In genomic region chr2:169286858-169287257, GRCh38 we compare ENCODE assay signal across 23 cellular contexts.
"Had no signal": no experiment of that assay in that cellular context is flagged by ENCODE, and none has a peak within 500 bp of the region (broad histone marks: within the 10 kb centered on the region; RNA-seq: fewer than 3 reads in every experiment).

No MANE protein-coding gene starts in this region.

- H3K4me1 ChIP-seq: parathyroid adenoma, prostate gland, spleen, vagina had no signal

- H3K4me1 Mint-ChIP-seq: immature natural killer cell; naive B cell; stimulated activated memory B cell treated with anti-CD40 and anti-IgM and Interleukin-4, amounts not matched to agents 10 μg/mL and 1 μg/mL and 100 μg/mL, for 72 hours had no signal

- ATAC-seq: effector memory CD8-positive, alpha-beta T cell; left lobe of liver; mucosa of descending colon; natural killer cell treated with Interleukin-12 subunit alpha and Interleukin-12 subunit beta and Interleukin-15 and Interleukin-18, amount 100 ng/mL, for 72 hours; right cardiac atrium; stimulated activated memory B cell treated with anti-CD40 and anti-IgM and Interleukin-4, amounts not matched to agents 10 μg/mL and 1 μg/mL and 100 μg/mL, for 72 hours; stimulated activated naive CD8-positive, alpha-beta T cell treated with anti-CD3 and anti-CD28 coated beads, Interleukin-15, Interleukin-2, amounts not matched to agents 100 U/mL and 50 U/mL, for 24 hours had no signal

- H3K36me3 Mint-ChIP-seq: immature natural killer cell; naive B cell; natural killer cell treated with Interleukin-12 subunit alpha and Interleukin-12 subunit beta and Interleukin-15 and Interleukin-18, amount 100 ng/mL, for 72 hours; stimulated activated memory B cell treated with anti-CD40 and anti-IgM and Interleukin-4, amounts not matched to agents 10 μg/mL and 1 μg/mL and 100 μg/mL, for 72 hours had no signal

- H3K4me3 ChIP-seq: coronary artery, mucosa of descending colon, prostate gland, skin epidermis, spleen, thoracic aorta, vagina had no signal

- H3K36me3 ChIP-seq: prostate gland, spleen, thoracic aorta, vagina had no signal

- H3K9ac ChIP-seq: parathyroid adenoma had no signal

- H3K9me3 ChIP-seq: mucosa of descending colon, prostate gland, spleen, thoracic aorta, vagina had no signal

- H3K27ac Mint-ChIP-seq: effector memory CD8-positive, alpha-beta T cell; immature natural killer cell; naive B cell; natural killer cell treated with Interleukin-12 subunit alpha and Interleukin-12 subunit beta and Interleukin-15 and Interleukin-18, amount 100 ng/mL, for 72 hours; stimulated activated memory B cell treated with anti-CD40 and anti-IgM and Interleukin-4, amounts not matched to agents 10 μg/mL and 1 μg/mL and 100 μg/mL, for 72 hours had no signal

- H3K79me2 ChIP-seq: parathyroid adenoma had no signal

- DNase-seq: dermis blood vessel endothelial cell; effector memory CD8-positive, alpha-beta T cell; hypothalamus; immature natural killer cell; islet precursor cell; mesenchymal stem cell; mucosa of descending colon; naive B cell; right cardiac atrium; spleen; stimulated activated CD4-positive, alpha-beta T cell treated with anti-CD3 and anti-CD28 coated beads, Interleukin-4, amount 100 ng/mL, for 4 hours; stimulated activated naive CD8-positive, alpha-beta T cell treated with anti-CD3 and anti-CD28 coated beads, Interleukin-15, Interleukin-2, amounts not matched to agents 100 U/mL and 50 U/mL, for 24 hours; trophoblast cell had no signal

- H3K27me3 ChIP-seq: spleen, vagina had no signal

- H2AFZ ChIP-seq: parathyroid adenoma had no signal

- H3K9me3 Mint-ChIP-seq: effector memory CD8-positive, alpha-beta T cell; mesothelial cell of epicardium; natural killer cell treated with Interleukin-12 subunit alpha and Interleukin-12 subunit beta and Interleukin-15 and Interleukin-18, amount 100 ng/mL, for 72 hours; stimulated activated memory B cell treated with anti-CD40 and anti-IgM and Interleukin-4, amounts not matched to agents 10 μg/mL and 1 μg/mL and 100 μg/mL, for 72 hours had no signal

- H3K27ac ChIP-seq: coronary artery, parathyroid adenoma, prostate gland, skin epidermis, spleen, thoracic aorta, vagina had no signal

- H3K4me3 Mint-ChIP-seq: effector memory CD8-positive, alpha-beta T cell; immature natural killer cell; mesothelial cell of epicardium; naive B cell; natural killer cell treated with Interleukin-12 subunit alpha and Interleukin-12 subunit beta and Interleukin-15 and Interleukin-18, amount 100 ng/mL, for 72 hours; stimulated activated memory B cell treated with anti-CD40 and anti-IgM and Interleukin-4, amounts not matched to agents 10 μg/mL and 1 μg/mL and 100 μg/mL, for 72 hours had no signal

- H3K27me3 Mint-ChIP-seq: stimulated activated memory B cell treated with anti-CD40 and anti-IgM and Interleukin-4, amounts not matched to agents 10 μg/mL and 1 μg/mL and 100 μg/mL, for 72 hours had no signal
